In genomic region chr5:112707187-112708179, GRCh38 we compare ENCODE assay signal across 8 cellular contexts.
A peak's percentile ranks its signal among the peaks of the same experiment; 100 is the strongest.
DNase-seq lines count a peak whose midpoint lies in the region; ATAC-seq and TF ChIP-seq lines count a peak whose summit lies in the region.

No MANE protein-coding gene starts in this region.

- DNase-seq in Ammon's horn (ENCODE audit: low spot score) (peak; percentile 99), NCI-H446 treated with DMSO at 0.1 percent for 48 hours (lab: John Stamatoyannopoulos, UW) (peak; percentile 96), cerebellar nuclear complex (lab: John Stamatoyannopoulos, UW) (peak; percentile 86 to 91), islet precursor cell (peak; percentile 99)
- peak; percentile 94 for DNase-seq in activated CD4-positive, CD25-positive, alpha-beta regulatory T cell treated with anti-CD3 and anti-CD28 coated beads, Interleukin-2, amount 50 U/mL, for 72 hours
- peak; percentile 91 for DNase-seq in stimulated activated CD4-positive, alpha-beta T cell treated with anti-CD3 and anti-CD28 coated beads, Interleukin-12 subunit alpha, Interleukin-12 subunit beta, amount 100 ng/mL, for 4 hours

- peak; percentile 95 for TF ChIP-seq POLR2A in GM19099 (IDR thresholded peaks at IDR 0.05; ENCODE audit: extremely low read depth, insufficient read length, low read depth)

- peak; percentile 92 for ATAC-seq in HG03378 (IDR thresholded peaks at IDR 0.05; ENCODE audit: unreplicated experiment)

Comparison
In these comparisons a context has a peak if more than half of its experiments do, and no peak if none do; other contexts are left out.
1. Peak in every context shown above with its lines: DNase-seq and ATAC-seq.